In the genomic region with DNA sequence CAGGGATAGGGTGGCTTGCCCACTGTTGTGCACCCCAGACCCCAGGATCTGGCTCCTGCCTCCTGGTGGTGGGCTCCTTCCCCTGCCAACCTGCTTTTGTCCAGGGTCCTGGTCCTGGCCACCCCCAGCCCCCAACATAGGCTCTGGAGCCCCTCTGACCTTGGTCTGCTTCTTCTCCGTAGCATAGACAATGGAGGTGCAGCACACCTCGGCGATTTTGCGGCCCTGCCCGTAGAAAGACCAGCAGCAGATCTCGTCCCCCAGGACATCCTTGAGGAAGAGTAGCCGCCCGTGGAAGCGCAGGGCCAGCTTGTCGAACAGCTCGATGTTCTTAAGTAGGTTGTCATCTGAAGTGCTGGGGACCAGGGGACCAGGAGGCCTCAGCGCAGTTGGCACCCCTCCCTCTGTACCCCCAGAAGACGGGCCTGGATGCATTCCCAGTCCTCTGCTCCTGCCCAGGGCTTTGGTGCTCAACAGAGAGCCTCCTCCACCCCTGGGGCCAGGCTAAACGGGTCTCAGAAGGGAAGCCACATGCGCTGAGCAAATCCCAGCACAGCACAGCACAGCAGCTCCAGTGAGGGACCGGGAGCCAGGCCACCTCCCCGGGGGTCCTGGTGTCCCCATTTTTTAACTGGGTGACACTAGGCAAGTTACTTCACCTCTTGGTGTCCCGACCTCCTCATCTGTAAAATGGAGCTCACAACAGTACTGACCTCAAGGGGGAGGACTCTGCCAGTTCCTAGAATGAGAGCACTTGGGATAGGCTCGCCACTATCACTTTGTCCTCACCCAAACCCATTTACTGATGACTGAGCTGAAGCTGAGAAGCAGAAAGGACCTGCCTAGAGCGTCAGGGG, we compare ENCODE assay signal across 1 cellular context.
TF ChIP-seq lines count a peak whose summit lies in the region.

No MANE protein-coding gene starts in this region.

TF ChIP-seq in GM23338, 12 proteins besides CTCF, POLR2A, EP300 and RAD21 (continued from another document):
- TF ChIP-seq, protein P1, sequence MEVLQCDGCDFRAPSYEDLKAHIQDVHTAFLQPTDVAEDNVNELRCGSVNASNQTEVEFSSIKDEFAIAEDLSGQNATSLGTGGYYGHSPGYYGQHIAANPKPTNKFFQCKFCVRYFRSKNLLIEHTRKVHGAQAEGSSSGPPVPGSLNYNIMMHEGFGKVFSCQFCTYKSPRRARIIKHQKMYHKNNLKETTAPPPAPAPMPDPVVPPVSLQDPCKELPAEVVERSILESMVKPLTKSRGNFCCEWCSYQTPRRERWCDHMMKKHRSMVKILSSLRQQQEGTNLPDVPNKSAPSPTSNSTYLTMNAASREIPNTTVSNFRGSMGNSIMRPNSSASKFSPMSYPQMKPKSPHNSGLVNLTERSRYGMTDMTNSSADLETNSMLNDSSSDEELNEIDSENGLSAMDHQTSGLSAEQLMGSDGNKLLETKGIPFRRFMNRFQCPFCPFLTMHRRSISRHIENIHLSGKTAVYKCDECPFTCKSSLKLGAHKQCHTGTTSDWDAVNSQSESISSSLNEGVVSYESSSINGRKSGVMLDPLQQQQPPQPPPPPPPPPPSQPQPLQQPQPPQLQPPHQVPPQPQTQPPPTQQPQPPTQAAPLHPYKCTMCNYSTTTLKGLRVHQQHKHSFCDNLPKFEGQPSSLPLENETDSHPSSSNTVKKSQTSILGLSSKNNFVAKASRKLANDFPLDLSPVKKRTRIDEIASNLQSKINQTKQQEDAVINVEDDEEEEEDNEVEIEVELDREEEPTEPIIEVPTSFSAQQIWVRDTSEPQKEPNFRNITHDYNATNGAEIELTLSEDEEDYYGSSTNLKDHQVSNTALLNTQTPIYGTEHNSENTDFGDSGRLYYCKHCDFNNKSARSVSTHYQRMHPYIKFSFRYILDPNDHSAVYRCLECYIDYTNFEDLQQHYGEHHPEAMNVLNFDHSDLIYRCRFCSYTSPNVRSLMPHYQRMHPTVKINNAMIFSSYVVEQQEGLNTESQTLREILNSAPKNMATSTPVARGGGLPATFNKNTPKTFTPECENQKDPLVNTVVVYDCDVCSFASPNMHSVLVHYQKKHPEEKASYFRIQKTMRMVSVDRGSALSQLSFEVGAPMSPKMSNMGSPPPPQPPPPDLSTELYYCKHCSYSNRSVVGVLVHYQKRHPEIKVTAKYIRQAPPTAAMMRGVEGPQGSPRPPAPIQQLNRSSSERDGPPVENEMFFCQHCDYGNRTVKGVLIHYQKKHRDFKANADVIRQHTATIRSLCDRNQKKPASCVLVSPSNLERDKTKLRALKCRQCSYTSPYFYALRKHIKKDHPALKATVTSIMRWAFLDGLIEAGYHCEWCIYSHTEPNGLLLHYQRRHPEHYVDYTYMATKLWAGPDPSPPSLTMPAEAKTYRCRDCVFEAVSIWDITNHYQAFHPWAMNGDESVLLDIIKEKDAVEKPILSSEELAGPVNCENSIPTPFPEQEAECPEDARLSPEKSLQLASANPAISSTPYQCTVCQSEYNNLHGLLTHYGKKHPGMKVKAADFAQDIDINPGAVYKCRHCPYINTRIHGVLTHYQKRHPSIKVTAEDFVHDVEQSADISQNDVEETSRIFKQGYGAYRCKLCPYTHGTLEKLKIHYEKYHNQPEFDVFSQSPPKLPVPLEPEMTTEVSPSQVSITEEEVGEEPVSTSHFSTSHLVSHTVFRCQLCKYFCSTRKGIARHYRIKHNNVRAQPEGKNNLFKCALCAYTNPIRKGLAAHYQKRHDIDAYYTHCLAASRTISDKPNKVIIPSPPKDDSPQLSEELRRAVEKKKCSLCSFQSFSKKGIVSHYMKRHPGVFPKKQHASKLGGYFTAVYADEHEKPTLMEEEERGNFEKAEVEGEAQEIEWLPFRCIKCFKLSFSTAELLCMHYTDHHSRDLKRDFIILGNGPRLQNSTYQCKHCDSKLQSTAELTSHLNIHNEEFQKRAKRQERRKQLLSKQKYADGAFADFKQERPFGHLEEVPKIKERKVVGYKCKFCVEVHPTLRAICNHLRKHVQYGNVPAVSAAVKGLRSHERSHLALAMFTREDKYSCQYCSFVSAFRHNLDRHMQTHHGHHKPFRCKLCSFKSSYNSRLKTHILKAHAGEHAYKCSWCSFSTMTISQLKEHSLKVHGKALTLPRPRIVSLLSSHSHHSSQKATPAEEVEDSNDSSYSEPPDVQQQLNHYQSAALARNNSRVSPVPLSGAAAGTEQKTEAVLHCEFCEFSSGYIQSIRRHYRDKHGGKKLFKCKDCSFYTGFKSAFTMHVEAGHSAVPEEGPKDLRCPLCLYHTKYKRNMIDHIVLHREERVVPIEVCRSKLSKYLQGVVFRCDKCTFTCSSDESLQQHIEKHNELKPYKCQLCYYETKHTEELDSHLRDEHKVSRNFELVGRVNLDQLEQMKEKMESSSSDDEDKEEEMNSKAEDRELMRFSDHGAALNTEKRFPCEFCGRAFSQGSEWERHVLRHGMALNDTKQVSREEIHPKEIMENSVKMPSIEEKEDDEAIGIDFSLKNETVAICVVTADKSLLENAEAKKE (CRISPR knock-in tag; IDR thresholded peaks at IDR 0.05): no peak
